ENCODE assay signal across 8 cellular contexts in genomic region chr3:55434789-55435188, GRCh38. TPM values are rescaled to one million over a fixed set of nuclear protein-coding genes. Genes with fewer than 3 reads are reported as not detected.
A peak's percentile ranks its signal among the peaks of the same experiment; 100 is the strongest.
DNase-seq lines count a peak whose midpoint lies in the region; ATAC-seq and TF ChIP-seq lines count a peak whose summit lies in the region.

No MANE protein-coding gene starts in this region.

- no peak overlapping the region for H2AFZ ChIP-seq in MM.1S (ENCODE audit: low read length)

- H3K79me2 ChIP-seq in MM.1S (ENCODE audit: low read length), result no peaks in the 10 kb centered on the region

- no peak for ATAC-seq in HG02759 (IDR thresholded peaks at IDR 0.05; ENCODE audit: unreplicated experiment)
- no peak for ATAC-seq in HG03097 (IDR thresholded peaks at IDR 0.05; ENCODE audit: low FRiP score, unreplicated experiment)

- no peak overlapping the region for H3K27ac ChIP-seq in MM.1S (ENCODE audit: low read length)

- no peak overlapping the region for H3K4me2 ChIP-seq in MM.1S (ENCODE audit: low read depth, low read length)

- TF ChIP-seq CTCF in MM.1S (IDR thresholded peaks at IDR 0.05; ENCODE audit: low read length), result peak; percentile 79
- TF ChIP-seq CTCF in cardiac fibroblast (IDR thresholded peaks at IDR 0.05; ENCODE audit: low read depth, low read length), result peak; percentile 71

- peak; percentile 1 for DNase-seq in NK-92 treated with Interleukin-12 subunit alpha and Interleukin-12 subunit beta, amount 100 ng/mL, for 24 hours (lab: John Stamatoyannopoulos, UW)
- DNase-seq in NK-92 (lab: John Stamatoyannopoulos, UW; ENCODE audit: unreplicated experiment) (no peak), MM.1S (peak; percentile 60), cardiac fibroblast (ENCODE audit: low read depth in 2 of 2) (peak; percentile 37 to 69), renal cortical epithelial cell (ENCODE audit: low read depth) (peak; percentile 39), mesenteric fat pad (ENCODE audit: low spot score) (no peak)

- no peaks in the 10 kb centered on the region for H3K4me1 ChIP-seq in MM.1S (ENCODE audit: low read length)

- H3K9ac ChIP-seq in MM.1S (ENCODE audit: low read length), result no peak overlapping the region

- H4K20me1 ChIP-seq in MM.1S (ENCODE audit: insufficient read depth, low read length), result no peaks in the 10 kb centered on the region

- H3K9me2 ChIP-seq in MM.1S (replicated peaks; ENCODE audit: insufficient read depth, low read length), result no peaks in the 10 kb centered on the region

- H3K9me3 ChIP-seq in MM.1S (replicated peaks; ENCODE audit: insufficient read depth, low read length), result no peaks in the 10 kb centered on the region

- no peak overlapping the region for H3K4me3 ChIP-seq in MM.1S (ENCODE audit: low read length)
- no peak overlapping the region for H3K4me3 ChIP-seq in cardiac fibroblast (replicated peaks in 1 of 2; ENCODE audit: low read depth in 2 of 2, low read length in 2 of 2)

- no peaks in the 10 kb centered on the region for H3F3A ChIP-seq in MM.1S (ENCODE audit: insufficient read depth, low read length)

- H3K27me3 ChIP-seq in MM.1S (replicated peaks; ENCODE audit: insufficient read depth, low read length), result no peaks in the 10 kb centered on the region

- no peaks in the 10 kb centered on the region for H3K36me3 ChIP-seq in MM.1S (replicated peaks; ENCODE audit: insufficient read depth, low read length)

RNA-seq across cellular contexts. Expression of gene WNT5A, which starts 52.3 kb away (rescaled TPM):
- total RNA-seq in renal cortical epithelial cell (20.5 and 32.2 TPM in 2 replicates), mesenteric fat pad (1.7 TPM)

Comparison
In these comparisons a context has a peak if more than half of its experiments do, and no peak if none do; other contexts are left out.
1. DNase-seq: peak in NK-92 treated with Interleukin-12 subunit alpha and Interleukin-12 subunit beta, amount 100 ng/mL, for 24 hours (single experiment), MM.1S (single experiment), cardiac fibroblast (2 of 2) and renal cortical epithelial cell (single experiment); none in NK-92 (single experiment) and mesenteric fat pad (single experiment).